ENCODE assay signal across 12 cellular contexts in the genomic region with DNA sequence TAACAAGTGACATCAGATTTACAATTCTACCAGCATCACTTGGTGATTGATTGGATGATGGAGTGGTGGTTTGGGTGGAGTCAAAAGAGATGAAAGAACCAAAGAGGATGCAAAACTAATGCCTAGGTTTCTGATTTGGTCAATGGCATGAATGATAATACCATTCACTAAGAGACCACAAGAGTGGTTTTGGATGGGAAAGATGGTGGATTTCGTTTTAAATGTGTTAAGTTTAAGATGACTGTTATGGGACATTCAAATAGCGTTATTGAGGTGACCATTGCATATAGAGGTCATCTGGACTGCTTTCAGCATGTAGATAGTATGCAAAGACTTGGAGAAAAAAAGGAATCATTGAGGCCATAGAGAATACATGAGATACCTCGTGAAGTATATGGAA. TPM values are rescaled to one million over a fixed set of nuclear protein-coding genes. Genes with fewer than 3 reads are reported as not detected.
DNase-seq lines count a peak whose midpoint lies in the region; ATAC-seq and TF ChIP-seq lines count a peak whose summit lies in the region.
"Had no signal": no experiment of that assay in that cellular context is flagged by ENCODE, and none has a peak within 500 bp of the region (broad histone marks: within the 10 kb centered on the region; RNA-seq: fewer than 3 reads in every experiment).

No MANE protein-coding gene starts in this region.

- H3K4me1 ChIP-seq in endodermal cell (ENCODE audit: control insufficient read depth, insufficient read depth, low read length): peaks cover 5% of the 10 kb centered on the region
- peaks cover 17 to 35% (median 35%) of the 10 kb centered on the region in 3 donors for H3K4me1 ChIP-seq in skeletal muscle tissue (ENCODE audit: control insufficient read depth in 3 of 3, insufficient read depth in 3 of 3, low read length in 3 of 3)

- POLR2A ChIA-PET in T-cell (lab: Charles Lee): no interaction called here

- H3K27ac Mint-ChIP-seq in activated T-cell treated with anti-CD3 and anti-CD28 coated beads, Interleukin-2, amount 50 U/mL, for 24 hours: peak overlapping the region; percentile 84
- H3K27ac Mint-ChIP-seq in T-cell: peak overlapping the region; percentile 30 to 48
- H3K27ac Mint-ChIP-seq in endodermal cell: no peak overlapping the region

- peak overlapping the region; percentile 87 for H3K4me3 ChIP-seq in endodermal cell (ENCODE audit: low read length)
- H3K4me3 ChIP-seq in skeletal muscle tissue (ENCODE audit: low read length in 3 of 3): peak overlapping the region in 1 of 3 donors; percentile 39

- peaks cover 82% of the 10 kb centered on the region for H3K36me3 Mint-ChIP-seq in activated T-cell treated with anti-CD3 and anti-CD28 coated beads, Interleukin-2, amount 50 U/mL, for 24 hours (ENCODE audit: low read depth)
- H3K36me3 Mint-ChIP-seq in T-cell: peaks cover 45% of the 10 kb centered on the region
- peaks cover 41% of the 10 kb centered on the region for H3K36me3 Mint-ChIP-seq in endodermal cell (ENCODE audit: low read depth)

- CTCF ChIA-PET in T-cell (lab: Charles Lee): no interaction called here

- H3K9ac ChIP-seq in endodermal cell (ENCODE audit: extremely low read depth, low read length, poor library complexity, severe bottlenecking): no peak overlapping the region
- H3K9ac ChIP-seq in skeletal muscle tissue (ENCODE audit: low read depth in 1 of 3, low read length in 3 of 3): no peak overlapping the region

- H3K36me3 ChIP-seq in endodermal cell (ENCODE audit: control insufficient read depth, insufficient read depth, low read length) (peaks cover 71% of the 10 kb centered on the region), skeletal muscle tissue (ENCODE audit: control insufficient read depth in 3 of 3, insufficient read depth in 3 of 3, low read length in 3 of 3) (peaks cover 5 to 24% (median 13%) of the 10 kb centered on the region in 3 donors)

- H3K27me3 ChIP-seq in endodermal cell (ENCODE audit: control insufficient read depth, insufficient read depth, low read length, poor library complexity, severe bottlenecking) (no peaks in the 10 kb centered on the region), skeletal muscle tissue (ENCODE audit: control insufficient read depth in 3 of 3, insufficient read depth in 3 of 3, low read length in 3 of 3) (no peaks in the 10 kb centered on the region)

- WGBS in endodermal cell (ENCODE audit: insufficient coverage in 1 of 2, insufficient read length in 1 of 2), 2 experiments: 90 to 93% methylated on average over 3 of the region's 3 CpGs

- peaks cover 69% of the 10 kb centered on the region for H3K4me1 Mint-ChIP-seq in activated T-cell treated with anti-CD3 and anti-CD28 coated beads, Interleukin-2, amount 50 U/mL, for 24 hours (ENCODE audit: low read depth)
- peaks cover 58 to 70% (median 68%) of the 10 kb centered on the region in 3 donors for H3K4me1 Mint-ChIP-seq in T-cell
- peaks cover 41% of the 10 kb centered on the region for H3K4me1 Mint-ChIP-seq in endodermal cell

- DNase-seq in activated T-cell treated with anti-CD3 and anti-CD28 coated beads, Interleukin-2, amount 50 U/mL, for 24 hours: no peak
- DNase-seq in activated T-cell treated with anti-CD3 and anti-CD28 coated beads, Interleukin-2, amount 50 U/mL, for 48 hours: no peak
- DNase-seq in T-cell (no peak), endodermal cell (no peak), NCI-H2196 (lab: John Stamatoyannopoulos, UW; ENCODE audit: unreplicated experiment) (no peak)
- DNase-seq: ACHN, NCI-H526, nucleus accumbens had no signal

- TF ChIP-seq CTCF in endodermal cell (conservative IDR thresholded peaks at IDR 0.05): no peak

- H3K4me3 Mint-ChIP-seq in activated T-cell treated with anti-CD3 and anti-CD28 coated beads, Interleukin-2, amount 50 U/mL, for 24 hours: peak overlapping the region; percentile 87
- peak overlapping the region; percentile 29 to 99 (median 96) for H3K4me3 Mint-ChIP-seq in T-cell
- H3K4me3 Mint-ChIP-seq in endodermal cell: no peak overlapping the region

- H3K9me3 Mint-ChIP-seq in activated T-cell treated with anti-CD3 and anti-CD28 coated beads, Interleukin-2, amount 50 U/mL, for 24 hours: no peaks in the 10 kb centered on the region
- H3K9me3 Mint-ChIP-seq in T-cell (no peaks in the 10 kb centered on the region), endodermal cell (no peaks in the 10 kb centered on the region)

- H3K27ac ChIP-seq in endodermal cell (ENCODE audit: low read depth, low read length) (no peak overlapping the region), skeletal muscle tissue (ENCODE audit: low read depth, low read length) (peak overlapping the region; percentile 74)
- H3K27ac ChIP-seq: RWPE1 had no signal

- H3K9me3 ChIP-seq in endodermal cell (ENCODE audit: control insufficient read depth, low read length): no peaks in the 10 kb centered on the region
- no peaks in the 10 kb centered on the region for H3K9me3 ChIP-seq in skeletal muscle tissue (ENCODE audit: control insufficient read depth in 3 of 3, low read length in 3 of 3)

- no peak for ATAC-seq in T-cell (replicated peaks in 1 of 4)
- ATAC-seq in GM21423 (IDR thresholded peaks at IDR 0.05; ENCODE audit: unreplicated experiment): no peak
- ATAC-seq in HG03108 (IDR thresholded peaks at IDR 0.05; ENCODE audit: unreplicated experiment): no peak

- no peaks in the 10 kb centered on the region for H3K27me3 Mint-ChIP-seq in activated T-cell treated with anti-CD3 and anti-CD28 coated beads, Interleukin-2, amount 50 U/mL, for 24 hours
- H3K27me3 Mint-ChIP-seq in T-cell (no peaks in the 10 kb centered on the region), endodermal cell (ENCODE audit: insufficient read depth) (no peaks in the 10 kb centered on the region)

RNA-seq across cellular contexts. Expression of gene SMC5, which starts 3.6 kb away (rescaled TPM):
- total RNA-seq in T-cell (10 to 100 TPM; 31.6 to 35.5 (median 34.5) TPM), endodermal cell (10 to 100 TPM; 30.0 to 42.5 TPM), skeletal muscle tissue (14.6 TPM)
- polyA plus RNA-seq in endodermal cell (2013, experiment 1 of 2): 26.6 TPM
- 29.6 TPM for polyA plus RNA-seq in endodermal cell (2013, experiment 2 of 2)
